ENCODE assay signal across 10 cellular contexts in the genomic region with DNA sequence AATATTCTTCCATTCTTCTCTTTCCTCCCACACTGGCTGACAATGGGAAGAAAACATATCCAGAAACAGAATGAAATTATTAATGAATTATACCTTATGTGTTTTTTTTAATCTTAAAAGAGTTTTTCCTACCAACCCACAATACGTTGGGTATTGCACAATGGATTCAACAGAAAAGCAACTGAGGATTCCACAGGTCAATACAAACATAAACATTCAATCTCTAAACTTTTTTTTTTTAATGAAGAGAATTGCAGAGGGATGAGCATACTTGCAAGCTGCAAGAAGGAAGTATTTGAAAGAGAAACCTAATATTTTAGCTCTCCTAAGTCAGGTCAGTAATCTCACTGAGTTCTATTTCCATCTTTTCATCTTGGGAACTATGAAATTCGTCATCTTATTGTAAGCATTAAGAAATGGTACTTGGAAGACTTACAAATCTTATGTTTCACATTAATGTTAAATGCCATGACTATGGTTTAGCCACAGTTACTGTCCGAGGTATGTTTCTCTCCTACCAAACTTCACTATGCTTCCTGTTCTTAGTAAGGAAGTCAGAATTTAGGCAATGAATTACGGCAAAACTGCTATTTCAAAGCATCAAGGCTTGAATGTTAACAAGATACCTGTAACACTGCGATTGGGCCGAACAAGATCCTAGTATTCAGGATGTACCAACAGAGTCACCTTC.
DNase-seq lines count a peak whose midpoint lies in the region; ATAC-seq, FAIRE-seq and TF ChIP-seq lines count a peak whose summit lies in the region.
"Had no signal": no experiment of that assay in that cellular context is flagged by ENCODE, and none has a peak within 500 bp of the region (broad histone marks: within the 10 kb centered on the region; RNA-seq: fewer than 3 reads in every experiment).

No MANE protein-coding gene starts in this region.

- H3K4me2 ChIP-seq in mesenchymal stem cell (ENCODE audit: low read length, poor library complexity, severe bottlenecking): no peak overlapping the region

- WGBS in mesenchymal stem cell: 98% methylated on average over 4 of the region's 6 CpGs
- 81 to 84% methylated on average over 6 of the region's 6 CpGs for WGBS in pancreas, 2 donors

- H3K9me3 ChIP-seq in CD4-positive, CD25-positive, alpha-beta regulatory T cell (ENCODE audit: control insufficient read depth in 2 of 2, low read length in 2 of 2): no peaks in the 10 kb centered on the region
- H3K9me3 ChIP-seq in mesenchymal stem cell (ENCODE audit: control insufficient read depth, low read length) (no peaks in the 10 kb centered on the region), pancreas (no peaks in the 10 kb centered on the region)
- H3K9me3 ChIP-seq: tibial nerve had no signal

- H3K4me1 ChIP-seq in CD4-positive, CD25-positive, alpha-beta regulatory T cell (ENCODE audit: control insufficient read depth, insufficient read depth, low read length, poor library complexity, severe bottlenecking): peaks cover 92% of the 10 kb centered on the region
- H3K4me1 ChIP-seq in mesenchymal stem cell (ENCODE audit: control insufficient read depth, insufficient read depth, low read depth, low read length): peaks cover 13% of the 10 kb centered on the region
- peaks cover 10 to 36% (median 15%) of the 10 kb centered on the region in 3 donors for H3K4me1 ChIP-seq in pancreas

- H2AFZ ChIP-seq in mesenchymal stem cell (ENCODE audit: low read depth, low read length): no peak overlapping the region

- H3K9me3 Mint-ChIP-seq in CD4-positive, CD25-positive, alpha-beta regulatory T cell: peaks cover 0 to 2% (median 0%) of the 10 kb centered on the region in 7 donors
- H3K9me3 Mint-ChIP-seq in activated CD4-positive, alpha-beta memory T cell treated with anti-CD3 and anti-CD28 coated beads for 36 hours: no peaks in the 10 kb centered on the region

- peak overlapping the region; percentile 83 for H3K9ac ChIP-seq in mesenchymal stem cell (ENCODE audit: low read length)

- H3K4me3 Mint-ChIP-seq in CD4-positive, CD25-positive, alpha-beta regulatory T cell: peak overlapping the region; percentile 83 to 98 (median 87)
- H3K4me3 Mint-ChIP-seq in activated CD4-positive, alpha-beta memory T cell treated with anti-CD3 and anti-CD28 coated beads for 36 hours: peak overlapping the region; percentile 72

- no peak overlapping the region for H4K91ac ChIP-seq in mesenchymal stem cell (ENCODE audit: low read length)

- no peak overlapping the region for H2BK5ac ChIP-seq in mesenchymal stem cell (ENCODE audit: low read depth, low read length, poor library complexity, severe bottlenecking)

- CTCF ChIA-PET in activated CD4-positive, alpha-beta memory T cell treated with anti-CD3 and anti-CD28 coated beads for 36 hours (lab: Charles Lee): interaction anchor here (1.1 to 3.0 kb wide), 4 partner anchors 21 to 183 kb away, joined by 3 to 10 read pairs (median 8); no protein-coding TSS in a partner anchor

- peaks cover 5% of the 10 kb centered on the region for H3K79me1 ChIP-seq in mesenchymal stem cell (replicated peaks; ENCODE audit: low read length, poor library complexity, severe bottlenecking)

- H3K14ac ChIP-seq in mesenchymal stem cell (ENCODE audit: low read length in 2 of 2): peak overlapping the region in 1 of 2 experiments; percentile 48

- no peak overlapping the region for H2BK120ac ChIP-seq in mesenchymal stem cell (ENCODE audit: low read depth, low read length)

- no peak overlapping the region for H2BK15ac ChIP-seq in mesenchymal stem cell (ENCODE audit: low read depth, poor library complexity, severe bottlenecking)

- POLR2A ChIA-PET in activated CD4-positive, alpha-beta memory T cell treated with anti-CD3 and anti-CD28 coated beads for 36 hours (lab: Charles Lee): interaction anchor here (0.6 to 3.9 kb wide), 13 partner anchors 8 to 102 kb away, joined by 3 to 34 read pairs (median 8); a partner anchor contains a TSS

- H3K4ac ChIP-seq in mesenchymal stem cell (ENCODE audit: low read depth in 1 of 2, low read length in 2 of 2): no peak overlapping the region

- no peaks in the 10 kb centered on the region for H3K36me3 ChIP-seq in CD4-positive, CD25-positive, alpha-beta regulatory T cell (ENCODE audit: control insufficient read depth, insufficient read depth, low read length)
- H3K36me3 ChIP-seq in mesenchymal stem cell (ENCODE audit: control insufficient read depth in 1 of 2, insufficient read depth in 2 of 2, low read depth in 1 of 2, low read length in 2 of 2): no peaks in the 10 kb centered on the region
- no peaks in the 10 kb centered on the region for H3K36me3 ChIP-seq in pancreas
- H3K36me3 ChIP-seq: tibial nerve had no signal

- no peak overlapping the region for H3K23ac ChIP-seq in mesenchymal stem cell (ENCODE audit: low read length in 2 of 2)

- no peak for DNase-seq in CD4-positive, CD25-positive, alpha-beta regulatory T cell
- no peak for DNase-seq in activated CD4-positive, alpha-beta memory T cell treated with anti-CD3 and anti-CD28 coated beads for 36 hours
- DNase-seq in mesenchymal stem cell: peak; percentile 45
- DNase-seq in omental fat pad (ENCODE audit: low spot score): no peak
- no peak for DNase-seq in dermis blood vessel endothelial cell
- no peak for DNase-seq in AG08395 (ENCODE audit: low spot score)
- no peak for DNase-seq in pancreas
- DNase-seq: foreskin melanocyte had no signal

- peak overlapping the region; percentile 87 for H3K4me3 ChIP-seq in CD4-positive, CD25-positive, alpha-beta regulatory T cell (ENCODE audit: low read depth, low read length)
- peak overlapping the region in 1 of 2 experiments; percentile 67 for H3K4me3 ChIP-seq in mesenchymal stem cell (ENCODE audit: insufficient read depth in 1 of 2, low read depth in 1 of 2, low read length in 2 of 2)
- H3K4me3 ChIP-seq in pancreas: no peak overlapping the region
- H3K4me3 ChIP-seq: tibial nerve had no signal

- H3K27me3 Mint-ChIP-seq in CD4-positive, CD25-positive, alpha-beta regulatory T cell: no peaks in the 10 kb centered on the region
- H3K27me3 Mint-ChIP-seq in activated CD4-positive, alpha-beta memory T cell treated with anti-CD3 and anti-CD28 coated beads for 36 hours: no peaks in the 10 kb centered on the region

- no peak for TF ChIP-seq CTCF in omental fat pad (IDR thresholded peaks at IDR 0.05)
- no peak for TF ChIP-seq CTCF in pancreas (IDR thresholded peaks at IDR 0.05)

- H2AK5ac ChIP-seq in mesenchymal stem cell (ENCODE audit: low read length, severe bottlenecking): no peak overlapping the region

- no peaks in the 10 kb centered on the region for H3K27me3 ChIP-seq in CD4-positive, CD25-positive, alpha-beta regulatory T cell (ENCODE audit: control insufficient read depth, insufficient read depth, low read length)
- no peaks in the 10 kb centered on the region for H3K27me3 ChIP-seq in mesenchymal stem cell (ENCODE audit: control insufficient read depth in 1 of 2, insufficient read depth in 1 of 2, low read length in 2 of 2)
- H3K27me3 ChIP-seq in pancreas: no peaks in the 10 kb centered on the region
- H3K27me3 ChIP-seq: tibial nerve had no signal

- H3K27ac ChIP-seq in CD4-positive, CD25-positive, alpha-beta regulatory T cell (ENCODE audit: insufficient read depth, low read length, poor library complexity, severe bottlenecking): peak overlapping the region; percentile 97
- H3K27ac ChIP-seq in mesenchymal stem cell (ENCODE audit: low read length, poor library complexity, severe bottlenecking): no peak overlapping the region
- H3K27ac ChIP-seq in pancreas: peak overlapping the region in 1 of 4 donors; percentile 77

- H3K4me1 Mint-ChIP-seq in CD4-positive, CD25-positive, alpha-beta regulatory T cell: peaks cover 50 to 94% (median 79%) of the 10 kb centered on the region in 4 donors
- peaks cover 95% of the 10 kb centered on the region for H3K4me1 Mint-ChIP-seq in activated CD4-positive, alpha-beta memory T cell treated with anti-CD3 and anti-CD28 coated beads for 36 hours (ENCODE audit: low read depth)

- intact Hi-C loops in activated CD4-positive, alpha-beta memory T cell treated with anti-CD3 and anti-CD28 coated beads for 36 hours (cut with micrococcal nuclease): loop anchor here (5.0 kb wide), 1 partner anchor 72 kb away; no protein-coding TSS in a partner anchor
- intact Hi-C loops in pancreas (cut with DNase I): no loop called here

- no peak overlapping the region for H2BK12ac ChIP-seq in mesenchymal stem cell (ENCODE audit: low read length in 2 of 2)

- H3K36me3 Mint-ChIP-seq in CD4-positive, CD25-positive, alpha-beta regulatory T cell: peaks cover 4% of the 10 kb centered on the region
- H3K36me3 Mint-ChIP-seq in activated CD4-positive, alpha-beta memory T cell treated with anti-CD3 and anti-CD28 coated beads for 36 hours: peaks cover 2% of the 10 kb centered on the region

- H3K18ac ChIP-seq in mesenchymal stem cell (ENCODE audit: low read depth in 1 of 2, low read length in 2 of 2): peak overlapping the region in 1 of 2 experiments; percentile 45

- no peak for ATAC-seq in CD4-positive, CD25-positive, alpha-beta regulatory T cell (ENCODE audit: low read depth in 2 of 2)
- peak; percentile 27 for ATAC-seq in GM19467 (IDR thresholded peaks at IDR 0.05; ENCODE audit: unreplicated experiment)
- no peak for ATAC-seq in omental fat pad (ENCODE audit: low FRiP score)
- no peak for ATAC-seq in pancreas

- peak overlapping the region; percentile 88 to 97 (median 96) for H3K27ac Mint-ChIP-seq in CD4-positive, CD25-positive, alpha-beta regulatory T cell
- H3K27ac Mint-ChIP-seq in activated CD4-positive, alpha-beta memory T cell treated with anti-CD3 and anti-CD28 coated beads for 36 hours: peak overlapping the region; percentile 88

- H4K8ac ChIP-seq in mesenchymal stem cell (ENCODE audit: low read length): no peak overlapping the region

- no peak for FAIRE-seq in pancreas (lab: Jason Lieb, UNC)
